ENCODE assay signal across 1 cellular context in genomic region chr15:43105778-43106485, GRCh38.
TF ChIP-seq lines count a peak whose summit lies in the region.

Gene UBR1 (minus strand): TSS chr15:43106038. CDS start chr15:43106022, 16 bp downstream.

TF ChIP-seq in WTC11, 78 proteins besides CTCF, POLR2A, EP300 and RAD21 (continued from another document):
- TF ChIP-seq SMAD4 (CRISPR knock-in tag; IDR thresholded peaks at IDR 0.05) (no peak), CBFB (CRISPR knock-in tag; IDR thresholded peaks at IDR 0.05; ENCODE audit: low read depth) (no peak), TEAD4 (CRISPR knock-in tag; IDR thresholded peaks at IDR 0.05) (no peak), FOXP1 (CRISPR knock-in tag; IDR thresholded peaks at IDR 0.05; ENCODE audit: borderline replicate concordance) (no peak), ZNF671 (CRISPR knock-in tag; IDR thresholded peaks at IDR 0.05) (no peak), CDX4 (CRISPR knock-in tag; IDR thresholded peaks at IDR 0.05; ENCODE audit: borderline replicate concordance) (no peak), ETV6 (CRISPR knock-in tag; IDR thresholded peaks at IDR 0.05) (peak; percentile 100), HMGA2 (CRISPR knock-in tag; IDR thresholded peaks at IDR 0.05) (no peak), SP1 (CRISPR knock-in tag; conservative IDR thresholded peaks at IDR 0.05) (peak; percentile 51), STAT6 (CRISPR knock-in tag; conservative IDR thresholded peaks at IDR 0.05; ENCODE audit: low read depth) (no peak), JUN (CRISPR knock-in tag; IDR thresholded peaks at IDR 0.05) (no peak), JAZF1 (CRISPR knock-in tag; IDR thresholded peaks at IDR 0.05) (no peak), SMAD3 (CRISPR knock-in tag; IDR thresholded peaks at IDR 0.05; ENCODE audit: borderline replicate concordance) (no peak), CREB1 (CRISPR knock-in tag; IDR thresholded peaks at IDR 0.05) (0 out of 2 replicates have a peak, but pooled peaks have one; percentile 24), ESRRA (CRISPR knock-in tag; IDR thresholded peaks at IDR 0.05; ENCODE audit: borderline replicate concordance) (no peak), TP53 (CRISPR knock-in tag; IDR thresholded peaks at IDR 0.05) (no peak)
- TF ChIP-seq, protein P1, sequence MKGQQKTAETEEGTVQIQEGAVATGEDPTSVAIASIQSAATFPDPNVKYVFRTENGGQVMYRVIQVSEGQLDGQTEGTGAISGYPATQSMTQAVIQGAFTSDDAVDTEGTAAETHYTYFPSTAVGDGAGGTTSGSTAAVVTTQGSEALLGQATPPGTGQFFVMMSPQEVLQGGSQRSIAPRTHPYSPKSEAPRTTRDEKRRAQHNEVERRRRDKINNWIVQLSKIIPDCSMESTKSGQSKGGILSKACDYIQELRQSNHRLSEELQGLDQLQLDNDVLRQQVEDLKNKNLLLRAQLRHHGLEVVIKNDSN (CRISPR knock-in tag; IDR thresholded peaks at IDR 0.05), result no peak
- TF ChIP-seq, protein P2, sequence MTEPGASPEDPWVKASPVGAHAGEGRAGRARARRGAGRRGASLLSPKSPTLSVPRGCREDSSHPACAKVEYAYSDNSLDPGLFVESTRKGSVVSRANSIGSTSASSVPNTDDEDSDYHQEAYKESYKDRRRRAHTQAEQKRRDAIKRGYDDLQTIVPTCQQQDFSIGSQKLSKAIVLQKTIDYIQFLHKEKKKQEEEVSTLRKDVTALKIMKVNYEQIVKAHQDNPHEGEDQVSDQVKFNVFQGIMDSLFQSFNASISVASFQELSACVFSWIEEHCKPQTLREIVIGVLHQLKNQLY (CRISPR knock-in tag; IDR thresholded peaks at IDR 0.05), result no peak
- TF ChIP-seq, protein P3, sequence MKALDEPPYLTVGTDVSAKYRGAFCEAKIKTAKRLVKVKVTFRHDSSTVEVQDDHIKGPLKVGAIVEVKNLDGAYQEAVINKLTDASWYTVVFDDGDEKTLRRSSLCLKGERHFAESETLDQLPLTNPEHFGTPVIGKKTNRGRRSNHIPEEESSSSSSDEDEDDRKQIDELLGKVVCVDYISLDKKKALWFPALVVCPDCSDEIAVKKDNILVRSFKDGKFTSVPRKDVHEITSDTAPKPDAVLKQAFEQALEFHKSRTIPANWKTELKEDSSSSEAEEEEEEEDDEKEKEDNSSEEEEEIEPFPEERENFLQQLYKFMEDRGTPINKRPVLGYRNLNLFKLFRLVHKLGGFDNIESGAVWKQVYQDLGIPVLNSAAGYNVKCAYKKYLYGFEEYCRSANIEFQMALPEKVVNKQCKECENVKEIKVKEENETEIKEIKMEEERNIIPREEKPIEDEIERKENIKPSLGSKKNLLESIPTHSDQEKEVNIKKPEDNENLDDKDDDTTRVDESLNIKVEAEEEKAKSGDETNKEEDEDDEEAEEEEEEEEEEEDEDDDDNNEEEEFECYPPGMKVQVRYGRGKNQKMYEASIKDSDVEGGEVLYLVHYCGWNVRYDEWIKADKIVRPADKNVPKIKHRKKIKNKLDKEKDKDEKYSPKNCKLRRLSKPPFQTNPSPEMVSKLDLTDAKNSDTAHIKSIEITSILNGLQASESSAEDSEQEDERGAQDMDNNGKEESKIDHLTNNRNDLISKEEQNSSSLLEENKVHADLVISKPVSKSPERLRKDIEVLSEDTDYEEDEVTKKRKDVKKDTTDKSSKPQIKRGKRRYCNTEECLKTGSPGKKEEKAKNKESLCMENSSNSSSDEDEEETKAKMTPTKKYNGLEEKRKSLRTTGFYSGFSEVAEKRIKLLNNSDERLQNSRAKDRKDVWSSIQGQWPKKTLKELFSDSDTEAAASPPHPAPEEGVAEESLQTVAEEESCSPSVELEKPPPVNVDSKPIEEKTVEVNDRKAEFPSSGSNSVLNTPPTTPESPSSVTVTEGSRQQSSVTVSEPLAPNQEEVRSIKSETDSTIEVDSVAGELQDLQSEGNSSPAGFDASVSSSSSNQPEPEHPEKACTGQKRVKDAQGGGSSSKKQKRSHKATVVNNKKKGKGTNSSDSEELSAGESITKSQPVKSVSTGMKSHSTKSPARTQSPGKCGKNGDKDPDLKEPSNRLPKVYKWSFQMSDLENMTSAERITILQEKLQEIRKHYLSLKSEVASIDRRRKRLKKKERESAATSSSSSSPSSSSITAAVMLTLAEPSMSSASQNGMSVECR (CRISPR knock-in tag; IDR thresholded peaks at IDR 0.05; ENCODE audit: borderline replicate concordance), result no peak; the same call in 1 of the 2 replicates
